In the genomic region with DNA sequence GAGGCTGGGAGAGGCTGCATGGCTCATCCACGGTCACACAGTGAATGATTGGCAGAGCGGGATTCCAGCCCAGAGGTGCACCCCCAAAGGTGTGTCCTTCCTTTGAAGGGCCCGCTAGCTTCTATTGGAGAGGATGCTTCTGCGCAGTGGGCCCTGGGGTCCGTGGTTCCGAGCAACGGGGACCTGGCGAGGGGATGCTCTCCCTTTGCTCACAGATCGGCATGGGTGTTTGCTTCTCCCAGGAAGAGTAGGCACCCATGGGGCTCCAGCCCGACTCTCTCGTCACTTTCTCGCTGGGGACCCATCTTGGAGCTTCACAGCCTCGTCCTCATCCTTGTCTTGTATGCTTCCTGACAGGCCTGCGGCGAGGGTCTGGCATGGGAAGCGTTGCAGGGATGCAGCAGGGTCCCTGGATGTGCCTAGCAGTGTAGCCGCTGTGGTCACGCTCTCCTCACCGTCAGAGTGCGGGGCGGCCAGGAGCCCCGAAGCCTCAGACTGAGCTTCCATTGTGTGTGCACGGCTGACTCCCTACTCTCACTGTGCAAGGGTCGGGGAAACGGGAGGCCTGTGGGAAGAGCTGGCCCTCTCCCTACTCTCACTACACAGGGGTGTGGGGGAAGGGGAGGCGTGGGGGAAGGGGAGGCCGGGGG, we compare ENCODE assay signal across 29 cellular contexts.
"Had no signal": no experiment of that assay in that cellular context is flagged by ENCODE, and none has a peak within 500 bp of the region (broad histone marks: within the 10 kb centered on the region; RNA-seq: fewer than 3 reads in every experiment).

No MANE protein-coding gene starts in this region.

- DNase-seq: activated CD4-positive, alpha-beta T cell treated with anti-CD3 and anti-CD28 coated beads for 48 hours; activated CD4-positive, alpha-beta T cell treated with anti-CD3 and anti-CD28 coated beads, Interleukin-2, amount 50 U/mL, for 48 hours; activated CD8-positive, alpha-beta memory T cell treated with anti-CD3 and anti-CD28 coated beads for 24 hours; activated effector memory CD4-positive, alpha-beta T cell treated with Interleukin-2 at 50 U/mL for 16 hours; activated naive CD4-positive, alpha-beta T cell treated with Interleukin-2 at 50 U/mL for 16 hours; anterior cingulate cortex; body of pancreas; colonic mucosa; effector memory CD8-positive, alpha-beta T cell; foreskin fibroblast; heart right ventricle; kidney glomerular epithelial cell; mucosa of descending colon; occipital lobe; right cardiac atrium; stimulated activated CD4-positive, alpha-beta T cell treated with anti-CD3 and anti-CD28 coated beads, Interleukin-2, amount 100 ng/mL, for 48 hours; stimulated activated naive CD8-positive, alpha-beta T cell treated with anti-CD3 and anti-CD28 coated beads, Interleukin-15, Interleukin-2, amounts not matched to agents 100 U/mL and 50 U/mL, for 24 hours; testis; transverse colon; uterus had no signal

- H3K9me3 ChIP-seq: body of pancreas, colonic mucosa, heart right ventricle, mucosa of descending colon, testis, transverse colon, uterus had no signal

- H3K9me3 Mint-ChIP-seq: effector memory CD8-positive, alpha-beta T cell; natural killer cell treated with Interleukin-12 subunit alpha and Interleukin-12 subunit beta and Interleukin-15 and Interleukin-18, amount 100 ng/mL, for 72 hours had no signal

- H3K27me3 ChIP-seq: body of pancreas, colonic mucosa, testis, transverse colon, uterus had no signal

- H3K36me3 Mint-ChIP-seq: activated naive CD8-positive, alpha-beta T cell; natural killer cell treated with Interleukin-12 subunit alpha and Interleukin-12 subunit beta and Interleukin-15 and Interleukin-18, amount 100 ng/mL, for 72 hours had no signal

- ATAC-seq: body of pancreas; effector memory CD8-positive, alpha-beta T cell; esophagus mucosa; left lobe of liver; natural killer cell treated with Interleukin-12 subunit alpha and Interleukin-12 subunit beta and Interleukin-15 and Interleukin-18, amount 100 ng/mL, for 72 hours; stimulated activated naive CD8-positive, alpha-beta T cell treated with anti-CD3 and anti-CD28 coated beads, Interleukin-15, Interleukin-2, amounts not matched to agents 100 U/mL and 50 U/mL, for 24 hours had no signal

- H3K27ac Mint-ChIP-seq: activated naive CD8-positive, alpha-beta T cell; effector memory CD8-positive, alpha-beta T cell; natural killer cell treated with Interleukin-12 subunit alpha and Interleukin-12 subunit beta and Interleukin-15 and Interleukin-18, amount 100 ng/mL, for 72 hours had no signal

- FAIRE-seq: endothelial cell of umbilical vein had no signal

- H3K27ac ChIP-seq: body of pancreas, colonic mucosa, dorsolateral prefrontal cortex, heart right ventricle, parathyroid adenoma, testis, uterus, VCaP had no signal

- H3K9ac ChIP-seq: parathyroid adenoma had no signal

- H3K4me3 Mint-ChIP-seq: effector memory CD8-positive, alpha-beta T cell; natural killer cell treated with Interleukin-12 subunit alpha and Interleukin-12 subunit beta and Interleukin-15 and Interleukin-18, amount 100 ng/mL, for 72 hours had no signal

- H3K4me3 ChIP-seq: body of pancreas, colonic mucosa, lung, mucosa of descending colon, testis, transverse colon had no signal

- H3K4me1 ChIP-seq: body of pancreas, colonic mucosa, parathyroid adenoma, testis, uterus had no signal

- H3K36me3 ChIP-seq: colonic mucosa, heart right ventricle, transverse colon, uterus had no signal
